In the genomic region with DNA sequence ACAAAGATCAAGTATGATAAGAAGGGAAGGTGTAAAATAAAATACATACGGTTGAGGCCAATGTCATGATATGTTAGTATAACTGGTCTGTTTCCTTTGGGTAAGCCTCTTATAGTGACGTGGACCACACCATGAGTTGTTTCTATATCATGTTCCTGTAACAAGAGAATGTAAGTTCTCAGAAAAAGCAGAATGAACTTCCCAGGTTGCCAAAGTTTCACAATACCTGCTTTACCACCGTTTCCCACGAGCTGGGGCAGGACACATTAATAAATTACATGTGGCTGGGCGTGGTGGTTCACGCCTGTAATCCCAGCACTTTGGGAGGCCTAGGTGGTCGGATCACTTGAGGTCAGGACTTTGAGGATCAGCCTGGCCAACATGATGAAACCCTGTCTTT, we compare ENCODE assay signal across 21 cellular contexts. TPM values are rescaled to one million over a fixed set of nuclear protein-coding genes. Genes with fewer than 3 reads are reported as not detected.
"Had no signal": no experiment of that assay in that cellular context is flagged by ENCODE, and none has a peak within 500 bp of the region (broad histone marks: within the 10 kb centered on the region; RNA-seq: fewer than 3 reads in every experiment).

No MANE protein-coding gene starts in this region.

- H3K4me3 ChIP-seq: hepatocyte, lung, sigmoid colon, skin epidermis, stomach had no signal

- H3K27me3 Mint-ChIP-seq: effector memory CD8-positive, alpha-beta T cell; naive thymus-derived CD8-positive, alpha-beta T cell had no signal

- H3K4me1 ChIP-seq: foreskin keratinocyte, sigmoid colon, stomach had no signal

- H3K27me3 ChIP-seq: foreskin keratinocyte, hepatocyte, sigmoid colon, stomach had no signal

- ATAC-seq: effector memory CD8-positive, alpha-beta T cell; foreskin keratinocyte; left colon; naive thymus-derived CD8-positive, alpha-beta T cell had no signal

- H3K9me3 ChIP-seq: sigmoid colon, stomach had no signal

- H3K4me1 Mint-ChIP-seq: neural crest cell had no signal

- DNase-seq: effector memory CD8-positive, alpha-beta T cell; head of caudate nucleus; left colon; left ventricle myocardium superior; mesendoderm; naive thymus-derived CD8-positive, alpha-beta T cell; posterior cingulate gyrus; sigmoid colon; stimulated activated CD4-positive, alpha-beta T cell treated with anti-CD3 and anti-CD28 coated beads, Interleukin-12 subunit alpha, Interleukin-12 subunit beta, amount 100 ng/mL, for 4 hours; stimulated activated naive CD4-positive, alpha-beta T cell; stomach; substantia nigra; trophoblast cell had no signal

- H3K4me3 Mint-ChIP-seq: effector memory CD8-positive, alpha-beta T cell; naive thymus-derived CD8-positive, alpha-beta T cell; neural crest cell had no signal

- H3K9me3 Mint-ChIP-seq: effector memory CD8-positive, alpha-beta T cell; naive thymus-derived CD8-positive, alpha-beta T cell; neural crest cell had no signal

- H3K27ac ChIP-seq: foreskin keratinocyte, hepatocyte, sigmoid colon, skin epidermis, stomach had no signal

RNA-seq across cellular contexts. Expression of a gene that starts 42.6 kb away (rescaled TPM):
- total RNA-seq: epithelial cell of proximal tubule, foreskin keratinocyte, hepatocyte, osteocyte, pulmonary artery endothelial cell had no signal
